ENCODE assay signal across 8 cellular contexts in the genomic region with DNA sequence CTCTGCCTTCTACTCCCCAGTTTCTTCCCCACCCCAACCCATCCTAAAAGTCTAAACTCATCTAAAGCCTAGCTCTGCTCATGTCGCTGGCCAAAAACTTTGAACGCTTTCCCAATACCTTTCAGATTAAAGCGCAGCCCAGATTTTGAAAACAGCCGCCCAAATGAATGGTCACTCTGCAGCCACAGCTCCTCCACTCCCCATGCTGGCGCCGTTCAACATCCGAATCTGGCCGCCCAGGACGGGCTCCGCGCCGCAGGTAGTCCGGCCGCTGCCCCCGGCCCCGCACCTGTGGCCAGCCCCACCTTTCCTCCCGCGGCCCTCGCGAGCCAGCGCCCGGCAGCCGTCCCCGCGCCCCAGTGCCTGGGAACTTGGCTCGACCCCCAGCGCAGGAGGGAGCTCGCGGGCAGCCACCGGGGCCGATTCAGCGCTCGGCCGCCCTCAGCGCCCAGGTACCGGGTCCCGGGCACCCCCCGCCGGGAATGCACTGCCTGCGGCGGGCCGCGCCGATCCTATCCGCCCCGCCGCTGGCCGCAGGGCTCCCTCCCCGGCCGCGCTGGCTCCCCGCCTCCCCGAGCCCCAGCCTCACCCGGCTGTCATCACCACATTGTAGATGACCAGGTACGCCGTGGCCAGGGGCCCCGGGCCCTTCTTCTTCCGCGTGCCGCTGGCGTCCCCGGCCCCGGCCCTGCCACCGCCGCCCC. TPM values are rescaled to one million over a fixed set of nuclear protein-coding genes. Genes with fewer than 3 reads are reported as not detected.
A peak's percentile ranks its signal among the peaks of the same experiment; 100 is the strongest.
DNase-seq lines count a peak whose midpoint lies in the region; ATAC-seq, FAIRE-seq and TF ChIP-seq lines count a peak whose summit lies in the region.

No MANE protein-coding gene starts in this region.

- TF ChIP-seq CTCF in HL-60 (IDR thresholded peaks at IDR 0.05; ENCODE audit: insufficient read depth, low read length) = no peak

- no peaks in the 10 kb centered on the region for H3K27me3 Mint-ChIP-seq in activated CD4-positive, alpha-beta memory T cell treated with anti-CD3 and anti-CD28 coated beads for 36 hours

- no peak for FAIRE-seq in frontal cortex (lab: Jason Lieb, UNC)

- CTCF ChIA-PET in activated CD4-positive, alpha-beta memory T cell treated with anti-CD3 and anti-CD28 coated beads for 36 hours (lab: Charles Lee) = interaction anchor here (0.8 to 3.0 kb wide), 4 partner anchors 23 to 33 kb away, joined by 3 to 14 read pairs (median 4); no protein-coding TSS in a partner anchor

- H3K27ac Mint-ChIP-seq in activated CD4-positive, alpha-beta memory T cell treated with anti-CD3 and anti-CD28 coated beads for 36 hours = peak overlapping the region; percentile 65

- peaks cover 29% of the 10 kb centered on the region for H3K36me3 Mint-ChIP-seq in activated CD4-positive, alpha-beta memory T cell treated with anti-CD3 and anti-CD28 coated beads for 36 hours

- H3K4me3 ChIP-seq in HL-60 (replicated peaks; ENCODE audit: insufficient read depth, low read length) = peak overlapping the region; percentile 92

- no peak overlapping the region for H3K4me3 Mint-ChIP-seq in activated CD4-positive, alpha-beta memory T cell treated with anti-CD3 and anti-CD28 coated beads for 36 hours

- H3K9me3 Mint-ChIP-seq in activated CD4-positive, alpha-beta memory T cell treated with anti-CD3 and anti-CD28 coated beads for 36 hours = no peaks in the 10 kb centered on the region

- peaks cover 18% of the 10 kb centered on the region for H3K4me1 Mint-ChIP-seq in activated CD4-positive, alpha-beta memory T cell treated with anti-CD3 and anti-CD28 coated beads for 36 hours (ENCODE audit: low read depth)

- DNase-seq in NCI-H2196 (lab: John Stamatoyannopoulos, UW; ENCODE audit: unreplicated experiment) (peak; percentile 54), NCI-H2196 treated with DMSO at 0.1 percent for 48 hours (lab: John Stamatoyannopoulos, UW; ENCODE audit: unreplicated experiment) (no peak), HL-60 (ENCODE audit: low read depth in 1 of 2, low spot score in 1 of 2) (no peak), frontal cortex (ENCODE audit: low spot score in 2 of 2) (peak; percentile 57 to 71), nucleus accumbens (lab: John Stamatoyannopoulos, UW) (peak in 34 of 56 donors; percentile 19 to 85 (median 64)), NCI-H526 treated with DMSO at 0.1 percent for 48 hours (lab: John Stamatoyannopoulos, UW) (no peak)
- no peak for DNase-seq in activated CD4-positive, alpha-beta memory T cell treated with anti-CD3 and anti-CD28 coated beads for 36 hours

- H3K27ac ChIP-seq in HL-60 (replicated peaks) = peak overlapping the region; percentile 96

- intact Hi-C loops in activated CD4-positive, alpha-beta memory T cell treated with anti-CD3 and anti-CD28 coated beads for 36 hours (cut with micrococcal nuclease) = loop anchor here (2.0 to 10.0 kb wide), 3 partner anchors 44 to 1836 kb away; a partner anchor contains a TSS

- POLR2A ChIA-PET in activated CD4-positive, alpha-beta memory T cell treated with anti-CD3 and anti-CD28 coated beads for 36 hours (lab: Charles Lee) = interaction anchor here (1.5 to 2.5 kb wide), 2 partner anchors 8 to 19 kb away, joined by 6 to 7 read pairs; no protein-coding TSS in a partner anchor

- peak; percentile 31 for ATAC-seq in GM21367 (IDR thresholded peaks at IDR 0.05; ENCODE audit: unreplicated experiment)

- no peaks in the 10 kb centered on the region for H3K27me3 ChIP-seq in HL-60 (ENCODE audit: insufficient read depth, poor library complexity, severe bottlenecking)

RNA-seq across cellular contexts. Expression of a gene that starts 0.4 kb away (rescaled TPM):
- total RNA-seq in activated CD4-positive, alpha-beta memory T cell treated with anti-CD3 and anti-CD28 coated beads for 36 hours = 10 to 100 TPM; 27.0 to 27.9 TPM
- total RNA-seq in frontal cortex = 59.9 TPM

Comparison
In these comparisons a context has a peak if more than half of its experiments do, and no peak if none do; other contexts are left out.
1. DNase-seq: peak in NCI-H2196 (single experiment), frontal cortex (2 of 2) and nucleus accumbens (34 of 56); none in NCI-H2196 treated with DMSO at 0.1 percent for 48 hours (single experiment), HL-60 (0 of 2), activated CD4-positive, alpha-beta memory T cell treated with anti-CD3 and anti-CD28 coated beads for 36 hours (single experiment) and NCI-H526 treated with DMSO at 0.1 percent for 48 hours (single experiment).